ENCODE assay signal across 8 cellular contexts in genomic region chr5:149455889-149456409, GRCh38.
DNase-seq lines count a peak whose midpoint lies in the region; ATAC-seq and TF ChIP-seq lines count a peak whose summit lies in the region.

No MANE protein-coding gene starts in this region.

- H3K4me3 ChIP-seq in CD8-positive, alpha-beta memory T cell (ENCODE audit: low read length) = no peak overlapping the region
- no peak overlapping the region for H3K4me3 ChIP-seq in Panc1 (ENCODE audit: low read depth in 2 of 2, low read length in 2 of 2)
- no peak overlapping the region for H3K4me3 ChIP-seq in esophagus muscularis mucosa
- H3K4me3 ChIP-seq in osteoblast (ENCODE audit: insufficient read depth, low read length) = no peak overlapping the region

- TF ChIP-seq CTCF in Panc1 (IDR thresholded peaks at IDR 0.05) (no peak), esophagus muscularis mucosa (IDR thresholded peaks at IDR 0.05) (no peak), osteoblast (IDR thresholded peaks at IDR 0.05; ENCODE audit: extremely low read depth, low read depth, low read length) (no peak)

- no peaks in the 10 kb centered on the region for H3K36me3 Mint-ChIP-seq in CD8-positive, alpha-beta memory T cell

- no TSS peak for BruUV-seq in Panc1 (replicated peaks; lab: Mats Ljungman, UMichigan)

- H3K79me2 ChIP-seq in osteoblast (ENCODE audit: insufficient read depth, low read length) = no peaks in the 10 kb centered on the region

- H3K4me2 ChIP-seq in osteoblast (ENCODE audit: insufficient read depth, low read length) = no peak overlapping the region

- CTCF ChIA-PET in CD8-positive, alpha-beta memory T cell (lab: Charles Lee) = no interaction called here
- CTCF ChIA-PET in Panc1 (lab: Charles Lee) = no interaction called here

- DNase-seq in CD8-positive, alpha-beta memory T cell = no peak
- DNase-seq in Panc1 (ENCODE audit: low read depth, low spot score) (no peak), esophagus muscularis mucosa (ENCODE audit: extremely low spot score) (no peak), osteoblast (ENCODE audit: insufficient read length, low spot score, missing footprints) (peak; percentile 75), hippocampal formation (lab: John Stamatoyannopoulos, UW) (no peak)

- ATAC-seq in Panc1 (no peak), HG02852 (IDR thresholded peaks at IDR 0.05; ENCODE audit: unreplicated experiment) (no peak), HG02798 (IDR thresholded peaks at IDR 0.05; ENCODE audit: poor library complexity, unreplicated experiment) (no peak), HG03175 (IDR thresholded peaks at IDR 0.05; ENCODE audit: unreplicated experiment) (no peak)

- POLR2A ChIA-PET in CD8-positive, alpha-beta memory T cell (lab: Charles Lee) = interaction anchor here (0.7 kb wide), 1 partner anchor 98 kb away, joined by 5 read pairs; no protein-coding TSS in a partner anchor
- POLR2A ChIA-PET in Panc1 (lab: Charles Lee) = no interaction called here

- TF ChIP-seq EP300 in esophagus muscularis mucosa (IDR thresholded peaks at IDR 0.05) = no peak

- no peaks in the 10 kb centered on the region for H3K27me3 Mint-ChIP-seq in CD8-positive, alpha-beta memory T cell

- TF ChIP-seq POLR2A in esophagus muscularis mucosa (IDR thresholded peaks at IDR 0.05; ENCODE audit: low read depth) = no peak

- in situ Hi-C loops in Panc1 (cut with HindIII; ENCODE audit: low pct_unique_long_range_greater_than_20kb, low sequenced_read_pairs) = no loop called here

- intact Hi-C loops in Panc1 (cut with micrococcal nuclease; ENCODE audit: unreplicated experiment) (no loop called here), esophagus muscularis mucosa (cut with DNase I) (no loop called here)

- H3K4me1 ChIP-seq in CD8-positive, alpha-beta memory T cell (ENCODE audit: insufficient read depth, low read length) = no peaks in the 10 kb centered on the region
- H3K4me1 ChIP-seq in Panc1 (ENCODE audit: control insufficient read depth, insufficient read depth, low read length) = peaks cover 37% of the 10 kb centered on the region
- H3K4me1 ChIP-seq in esophagus muscularis mucosa = peaks cover 54 to 72% (median 62%) of the 10 kb centered on the region in 4 donors
- peaks cover 33% of the 10 kb centered on the region for H3K4me1 ChIP-seq in osteoblast (ENCODE audit: insufficient read depth, low read length)

- no peaks in the 10 kb centered on the region for H3K4me1 Mint-ChIP-seq in CD8-positive, alpha-beta memory T cell

- H2AFZ ChIP-seq in osteoblast (ENCODE audit: low read length) = peak overlapping the region; percentile 58

- H3K9me3 ChIP-seq in CD8-positive, alpha-beta memory T cell (ENCODE audit: low read length) = no peaks in the 10 kb centered on the region
- H3K9me3 ChIP-seq in Panc1 (ENCODE audit: control insufficient read depth, insufficient read depth, low read depth, low read length) (no peaks in the 10 kb centered on the region), esophagus muscularis mucosa (no peaks in the 10 kb centered on the region), osteoblast (ENCODE audit: low read depth, low read length) (no peaks in the 10 kb centered on the region)

- H4K20me1 ChIP-seq in osteoblast (ENCODE audit: insufficient read depth, low read length) = no peaks in the 10 kb centered on the region

- H3K36me3 ChIP-seq in CD8-positive, alpha-beta memory T cell (ENCODE audit: insufficient read depth, low read length) = no peaks in the 10 kb centered on the region
- no peaks in the 10 kb centered on the region for H3K36me3 ChIP-seq in Panc1 (ENCODE audit: control insufficient read depth, insufficient read depth, low read length)
- H3K36me3 ChIP-seq in esophagus muscularis mucosa = no peaks in the 10 kb centered on the region
- no peaks in the 10 kb centered on the region for H3K36me3 ChIP-seq in osteoblast (ENCODE audit: insufficient read depth, low read length)

- H3K27me3 ChIP-seq in CD8-positive, alpha-beta memory T cell (ENCODE audit: insufficient read depth, low read length, poor library complexity, severe bottlenecking) = no peaks in the 10 kb centered on the region
- H3K27me3 ChIP-seq in Panc1 (ENCODE audit: control insufficient read depth, insufficient read depth, low read length) (no peaks in the 10 kb centered on the region), esophagus muscularis mucosa (no peaks in the 10 kb centered on the region), osteoblast (ENCODE audit: insufficient read depth, low read length) (no peaks in the 10 kb centered on the region)

- H3K4me3 Mint-ChIP-seq in CD8-positive, alpha-beta memory T cell = no peak overlapping the region

- peak overlapping the region; percentile 80 for H3K27ac ChIP-seq in CD8-positive, alpha-beta memory T cell (ENCODE audit: low read depth, low read length)
- H3K27ac ChIP-seq in Panc1 (ENCODE audit: low read length) (peak overlapping the region; percentile 77), esophagus muscularis mucosa (replicated peaks in 1 of 4) (peak overlapping the region; percentile 68 to 88 (median 80)), osteoblast (ENCODE audit: low read depth, low read length) (peak overlapping the region; percentile 28)

- 46% methylated on average over 13 of the region's 13 CpGs for WGBS in esophagus muscularis mucosa

- H3K9me3 Mint-ChIP-seq in CD8-positive, alpha-beta memory T cell = no peaks in the 10 kb centered on the region

- H3K27ac Mint-ChIP-seq in CD8-positive, alpha-beta memory T cell = peak overlapping the region in 1 of 8 donors; percentile 68

Comparison
In these comparisons a context has a peak if more than half of its experiments do, and no peak if none do; other contexts are left out.
1. H3K27ac ChIP-seq: peak in every context shown above with its lines; median percentile 80 in CD8-positive, alpha-beta memory T cell; 80 in esophagus muscularis mucosa; 77 in Panc1; 28 in osteoblast.